30 cellular contexts compared by ENCODE assay signal in genomic region chr16:87615621-87616041, GRCh38. TPM values are rescaled to one million over a fixed set of nuclear protein-coding genes. Genes with fewer than 3 reads are reported as not detected.
"Had no signal": no experiment of that assay in that cellular context is flagged by ENCODE, and none has a peak within 500 bp of the region (broad histone marks: within the 10 kb centered on the region; RNA-seq: fewer than 3 reads in every experiment).

No MANE protein-coding gene starts in this region.

- H2AFZ ChIP-seq: neural progenitor cell had no signal

- H3K27ac ChIP-seq: colonic mucosa, esophagus squamous epithelium, heart right ventricle, neural progenitor cell, ovary, psoas muscle, sigmoid colon, stomach, thyroid gland, vagina had no signal

- H3K9me3 ChIP-seq: colonic mucosa, esophagus squamous epithelium, heart right ventricle, mucosa of descending colon, ovary, psoas muscle, sigmoid colon, stomach, thyroid gland, vagina had no signal

- FAIRE-seq: endometrium, islet of Langerhans had no signal

- H3K4me2 ChIP-seq: neural progenitor cell had no signal

- H3K27me3 ChIP-seq: colonic mucosa, neural progenitor cell, ovary, thyroid gland, vagina had no signal

- H3K9ac ChIP-seq: neural progenitor cell had no signal

- H3K4me3 ChIP-seq: colonic mucosa, esophagus squamous epithelium, heart right ventricle, lung, mucosa of descending colon, neural progenitor cell, ovary, psoas muscle, sigmoid colon, stomach, thyroid gland, vagina had no signal

- H3K4me1 ChIP-seq: colonic mucosa, esophagus squamous epithelium, heart right ventricle, psoas muscle, sigmoid colon, stomach, thyroid gland, vagina had no signal

- ATAC-seq: effector memory CD8-positive, alpha-beta T cell; left lobe of liver; mucosa of descending colon; natural killer cell treated with Interleukin-12 subunit alpha and Interleukin-12 subunit beta and Interleukin-15 and Interleukin-18, amount 100 ng/mL, for 72 hours; psoas muscle had no signal

- H3K36me3 ChIP-seq: colonic mucosa, esophagus squamous epithelium, heart right ventricle, neural progenitor cell, ovary, sigmoid colon, stomach, thyroid gland, vagina had no signal

- DNase-seq: colonic mucosa; dermis blood vessel endothelial cell; effector memory CD8-positive, alpha-beta T cell; erythroblast; esophagus squamous epithelium; foreskin melanocyte; glutamatergic neuron; heart right ventricle; hippocampal formation; kidney glomerular epithelial cell; mucosa of descending colon; naive B cell; nucleus accumbens; ovary; psoas muscle; sigmoid colon; stimulated activated CD4-positive, alpha-beta T cell treated with anti-CD3 and anti-CD28 coated beads, Interleukin-2, amount 100 ng/mL, for 24 hours; stimulated activated CD4-positive, alpha-beta T cell treated with anti-CD3 and anti-CD28 coated beads, Interleukin-4, amount 100 ng/mL, for 24 hours; stimulated activated naive CD4-positive, alpha-beta T cell treated with Interleukin-2 at 50 U/mL for 16 hours; stomach; thyroid gland; trophoblast cell had no signal

RNA-seq across cellular contexts. Expression of gene JPH3, which starts 13.3 kb away (rescaled TPM):
- total RNA-seq: left lobe of liver; natural killer cell treated with Interleukin-12 subunit alpha and Interleukin-12 subunit beta and Interleukin-15 and Interleukin-18, amount 100 ng/mL, for 72 hours; skeletal muscle tissue had no signal
